ENCODE assay signal across 9 cellular contexts in the genomic region with DNA sequence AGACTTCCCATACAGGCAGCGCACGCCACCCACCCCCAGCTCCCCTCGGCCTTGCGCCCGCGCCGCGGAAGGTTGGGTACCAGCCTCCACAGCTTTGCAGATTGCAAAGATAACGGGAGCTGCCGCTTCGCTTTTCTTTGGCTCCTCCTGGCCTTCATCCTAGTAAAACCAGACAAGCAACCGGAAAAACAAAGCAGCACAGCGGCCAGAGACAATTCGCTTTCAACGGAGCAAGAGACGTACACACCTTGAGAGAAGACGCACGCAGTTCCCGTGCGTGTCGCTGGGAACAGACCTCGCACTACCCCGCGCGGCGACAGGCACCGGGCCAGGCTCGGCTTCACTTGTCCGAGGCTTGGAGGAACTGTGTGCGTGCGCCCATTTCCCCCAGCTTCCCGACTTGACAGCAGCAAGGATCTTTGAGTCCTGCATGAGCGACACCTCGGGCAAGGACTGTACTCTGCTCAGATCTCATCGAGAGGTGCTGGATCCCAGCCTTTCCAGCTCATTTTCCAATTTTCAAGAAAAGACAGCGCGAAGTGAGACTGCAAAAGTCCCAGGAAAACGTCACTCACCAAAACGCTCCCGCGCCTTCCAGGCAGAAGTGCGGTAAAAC. TPM values are rescaled to one million over a fixed set of nuclear protein-coding genes. Genes with fewer than 3 reads are reported as not detected.
DNase-seq lines count a peak whose midpoint lies in the region; ATAC-seq and TF ChIP-seq lines count a peak whose summit lies in the region.
"Had no signal": no experiment of that assay in that cellular context is flagged by ENCODE, and none has a peak within 500 bp of the region (broad histone marks: within the 10 kb centered on the region; RNA-seq: fewer than 3 reads in every experiment).

No MANE protein-coding gene starts in this region.

- peaks cover 26% of the 10 kb centered on the region for H3K27me3 ChIP-seq in CD8-positive, alpha-beta memory T cell (ENCODE audit: insufficient read depth, low read length, poor library complexity, severe bottlenecking)
- H3K27me3 ChIP-seq in RWPE2 (ENCODE audit: insufficient read depth, poor library complexity, severe bottlenecking) (peaks cover 36% of the 10 kb centered on the region), fibroblast of lung (ENCODE audit: control insufficient read depth, insufficient read depth, low read length) (peaks cover 30% of the 10 kb centered on the region), parathyroid adenoma (ENCODE audit: control insufficient read depth, insufficient read depth, low read length) (no peaks in the 10 kb centered on the region)

- TF ChIP-seq CTCF in RWPE2 (IDR thresholded peaks at IDR 0.05; ENCODE audit: poor library complexity, severe bottlenecking) (no peak), fibroblast of lung (conservative IDR thresholded peaks at IDR 0.05 in 1 of 2, IDR thresholded peaks at IDR 0.05 in 1 of 2; ENCODE audit: low read depth in 1 of 2, low read length in 2 of 2) (no peak), parathyroid adenoma (IDR thresholded peaks at IDR 0.05) (no peak)

- H3K4me1 Mint-ChIP-seq in CD8-positive, alpha-beta memory T cell: peaks cover 11 to 18% (median 15%) of the 10 kb centered on the region in 3 donors

- no peaks in the 10 kb centered on the region for H3K36me3 ChIP-seq in CD8-positive, alpha-beta memory T cell (ENCODE audit: insufficient read depth, low read length)
- no peaks in the 10 kb centered on the region for H3K36me3 ChIP-seq in RWPE2 (ENCODE audit: low read depth)
- H3K36me3 ChIP-seq in fibroblast of lung (ENCODE audit: control insufficient read depth, insufficient read depth, low read length): no peaks in the 10 kb centered on the region
- no peaks in the 10 kb centered on the region for H3K36me3 ChIP-seq in parathyroid adenoma (ENCODE audit: control insufficient read depth, insufficient read depth, low read length)

- no peak overlapping the region for H3K27ac Mint-ChIP-seq in CD8-positive, alpha-beta memory T cell

- POLR2A ChIA-PET in CD8-positive, alpha-beta memory T cell (lab: Charles Lee): no interaction called here

- H3K4me3 Mint-ChIP-seq in CD8-positive, alpha-beta memory T cell: peak overlapping the region; percentile 48 to 80 (median 71)

- H3K9me3 Mint-ChIP-seq in CD8-positive, alpha-beta memory T cell: peaks cover 0 to 3% (median 0%) of the 10 kb centered on the region in 5 donors

- H3K9ac ChIP-seq in fibroblast of lung (ENCODE audit: insufficient read depth, low read length): no peak overlapping the region
- no peak overlapping the region for H3K9ac ChIP-seq in parathyroid adenoma

- no peak overlapping the region for H3K4me3 ChIP-seq in CD8-positive, alpha-beta memory T cell (ENCODE audit: low read length)
- H3K4me3 ChIP-seq in RWPE2 (ENCODE audit: severe bottlenecking) (peak overlapping the region; percentile 39), fibroblast of lung (replicated peaks in 1 of 4; ENCODE audit: control extremely low read depth in 1 of 4, insufficient read depth in 1 of 4, low read depth in 3 of 4, low read length in 4 of 4) (peak overlapping the region in 2 of 4 experiments; percentile 27 to 38), parathyroid adenoma (ENCODE audit: low read depth, low read length) (peak overlapping the region; percentile 49)

- no peak for ATAC-seq in RWPE2 (ENCODE audit: low read depth)
- ATAC-seq in GM21717 (IDR thresholded peaks at IDR 0.05; ENCODE audit: unreplicated experiment): no peak

- peaks cover 48 to 73% of the 10 kb centered on the region in 2 donors for H3K27me3 Mint-ChIP-seq in CD8-positive, alpha-beta memory T cell

- H3K79me2 ChIP-seq in fibroblast of lung (ENCODE audit: control insufficient read depth, insufficient read depth, low read length): no peaks in the 10 kb centered on the region
- H3K79me2 ChIP-seq in parathyroid adenoma: no peaks in the 10 kb centered on the region

- no peak for DNase-seq in CD8-positive, alpha-beta memory T cell
- DNase-seq in RWPE2 (ENCODE audit: low spot score) (no peak), fibroblast of lung (ENCODE audit: low read depth in 2 of 2) (peak; percentile 13 to 14), NCI-H1105 treated with DMSO at 0.1 percent for 48 hours (lab: John Stamatoyannopoulos, UW) (no peak), NCI-H2081 (lab: John Stamatoyannopoulos, UW) (no peak), NCI-H2171 treated with DMSO at 0.1 percent for 48 hours (lab: John Stamatoyannopoulos, UW) (no peak)
- DNase-seq: NCI-H1436 treated with DMSO at 0.1 percent for 48 hours had no signal

- H3K27ac ChIP-seq in CD8-positive, alpha-beta memory T cell (ENCODE audit: low read depth, low read length): no peak overlapping the region
- no peak overlapping the region for H3K27ac ChIP-seq in RWPE2 (ENCODE audit: poor library complexity, severe bottlenecking)
- no peak overlapping the region for H3K27ac ChIP-seq in fibroblast of lung (ENCODE audit: insufficient read depth, low read length)
- no peak overlapping the region for H3K27ac ChIP-seq in parathyroid adenoma

- H3K4me2 ChIP-seq in fibroblast of lung (ENCODE audit: extremely low read depth, insufficient read depth, low read length) (peak overlapping the region; percentile 59), parathyroid adenoma (ENCODE audit: low read length) (peak overlapping the region; percentile 90)

- H3K36me3 Mint-ChIP-seq in CD8-positive, alpha-beta memory T cell: no peaks in the 10 kb centered on the region

- CTCF ChIA-PET in CD8-positive, alpha-beta memory T cell (lab: Charles Lee): no interaction called here

- H3K9me3 ChIP-seq in CD8-positive, alpha-beta memory T cell (ENCODE audit: low read length): no peaks in the 10 kb centered on the region
- no peaks in the 10 kb centered on the region for H3K9me3 ChIP-seq in RWPE2 (ENCODE audit: severe bottlenecking)
- H3K9me3 ChIP-seq in fibroblast of lung (ENCODE audit: control insufficient read depth, insufficient read depth, low read depth, low read length): no peaks in the 10 kb centered on the region
- H3K9me3 ChIP-seq in parathyroid adenoma (ENCODE audit: control insufficient read depth, low read length): no peaks in the 10 kb centered on the region

- no peak overlapping the region for H2AFZ ChIP-seq in fibroblast of lung (ENCODE audit: low read length)
- H2AFZ ChIP-seq in parathyroid adenoma: peak overlapping the region; percentile 43

- H3K4me1 ChIP-seq in CD8-positive, alpha-beta memory T cell (ENCODE audit: insufficient read depth, low read length): no peaks in the 10 kb centered on the region
- H3K4me1 ChIP-seq in RWPE2 (ENCODE audit: insufficient read depth, poor library complexity, severe bottlenecking): peaks cover 8% of the 10 kb centered on the region
- no peaks in the 10 kb centered on the region for H3K4me1 ChIP-seq in fibroblast of lung (ENCODE audit: control insufficient read depth, extremely low read depth, insufficient read depth, low read length)
- H3K4me1 ChIP-seq in parathyroid adenoma: peaks cover 4% of the 10 kb centered on the region

- H4K20me1 ChIP-seq in fibroblast of lung (ENCODE audit: control insufficient read depth, extremely low read depth, insufficient read depth, low read length): no peaks in the 10 kb centered on the region

RNA-seq across cellular contexts. Expression of a gene that starts 1.0 kb away (rescaled TPM):
- total RNA-seq in CD8-positive, alpha-beta memory T cell: under 1 TPM in 1 of 2 experiments, not detected in 1; 0.13 TPM
- polyA plus RNA-seq in CD8-positive, alpha-beta memory T cell: not detected
- total RNA-seq in fibroblast of lung: 0.33 and 0.51 TPM in 2 replicates
- 0.10 and 0.19 TPM in 2 replicates for polyA plus RNA-seq in fibroblast of lung
- polyA plus RNA-seq in fibroblast of lung (2012): 0.02 and 0.05 TPM in 2 replicates
- not detected in 2 replicates for polyA minus RNA-seq in fibroblast of lung (ENCODE audit: low replicate concordance)

Comparison
In these comparisons a context has a peak if more than half of its experiments do, and no peak if none do; other contexts are left out.
1. DNase-seq: peak in fibroblast of lung (2 of 2); none in CD8-positive, alpha-beta memory T cell (0 of 5), RWPE2 (single experiment), NCI-H1105 treated with DMSO at 0.1 percent for 48 hours (single experiment), NCI-H2081 (0 of 2) and NCI-H2171 treated with DMSO at 0.1 percent for 48 hours (single experiment).